Comparison of ENCODE assay signal across 8 cellular contexts in genomic region chr15:35545825-35546580, GRCh38.
A peak's percentile ranks its signal among the peaks of the same experiment; 100 is the strongest.
DNase-seq lines count a peak whose midpoint lies in the region; ATAC-seq and TF ChIP-seq lines count a peak whose summit lies in the region.

DPH6 (minus strand) TSS chr15:35546165; CDS start chr15:35546141, 24 bp downstream.

- peak; percentile 87 for DNase-seq in EL
- peak; percentile 60 to 80 for DNase-seq in SHP77 (lab: John Stamatoyannopoulos, UW)
- peak; percentile 93 for DNase-seq in activated effector memory CD4-positive, alpha-beta T cell treated with anti-CD3 and anti-CD28 coated beads, Interleukin-2, amount 50 U/mL, for 16 hours
- peak; percentile 78 to 91 for DNase-seq in foreskin fibroblast
- DNase-seq in stromal cell of bone marrow (ENCODE audit: low read depth): peak; percentile 57

- peak within 1 kb of the TSS; percentile 87 for H3K27ac ChIP-seq in KOPT-K1 (ENCODE audit: low read depth, low read length, poor library complexity, severe bottlenecking)

- ATAC-seq in GM21825 (IDR thresholded peaks at IDR 0.05; ENCODE audit: unreplicated experiment): peak; percentile 85

- H3K27me3 ChIP-seq in neuron (ENCODE audit: insufficient read depth, low read length): no peaks in the 10 kb centered on the region

- H3K36me3 ChIP-seq in KOPT-K1 (ENCODE audit: insufficient read depth, low read length) (no peaks in the 10 kb centered on the region), neuron (ENCODE audit: insufficient read depth, low read length) (no peaks in the 10 kb centered on the region)

- H3K4me3 ChIP-seq in foreskin fibroblast (ENCODE audit: low read depth in 1 of 2, low read length in 2 of 2): peak within 1 kb of the TSS; percentile 64 to 78
- peak within 1 kb of the TSS; percentile 59 for H3K4me3 ChIP-seq in neuron (ENCODE audit: low read length)

- H3K9me3 ChIP-seq in KOPT-K1 (ENCODE audit: insufficient read depth, low read length, poor library complexity, severe bottlenecking) (no peaks in the 10 kb centered on the region), neuron (ENCODE audit: low read length) (no peaks in the 10 kb centered on the region)

- H3K4me1 ChIP-seq in neuron (ENCODE audit: insufficient read depth, low read length): peaks cover 22% of the 10 kb centered on the region

- no peak for TF ChIP-seq CTCF in foreskin fibroblast (IDR thresholded peaks at IDR 0.05; ENCODE audit: low read depth, low read length)

- H2AFZ ChIP-seq in neuron (ENCODE audit: low read depth, low read length): peak within 1 kb of the TSS; percentile 28

Comparison
In these comparisons a context has a peak if more than half of its experiments do, and no peak if none do; other contexts are left out.
1. Peak in every context shown above with its lines: DNase-seq, ATAC-seq, H3K4me3 ChIP-seq and H3K27ac ChIP-seq.